In genomic region chr21:33251119-33251518, GRCh38 we compare ENCODE assay signal across 22 cellular contexts. TPM values are rescaled to one million over a fixed set of nuclear protein-coding genes. Genes with fewer than 3 reads are reported as not detected.
DNase-seq lines count a peak whose midpoint lies in the region; ATAC-seq and TF ChIP-seq lines count a peak whose summit lies in the region.
"Had no signal": no experiment of that assay in that cellular context is flagged by ENCODE, and none has a peak within 500 bp of the region (broad histone marks: within the 10 kb centered on the region; RNA-seq: fewer than 3 reads in every experiment).

No MANE protein-coding gene starts in this region.

- TF ChIP-seq CTCF in CD14-positive monocyte (IDR thresholded peaks at IDR 0.05) (no peak), activated B cell treated with CpG ODN at 0.5 μM for 24 hours (IDR thresholded peaks at IDR 0.05) (no peak), glutamatergic neuron (IDR thresholded peaks at IDR 0.05; ENCODE audit: partially characterized antibody, unreplicated experiment) (no peak)

- POLR2A ChIA-PET in activated B cell treated with CpG ODN at 0.5 μM for 24 hours (lab: Charles Lee): interaction anchor here (1.1 kb wide), 1 partner anchor 15 kb away, joined by 9 read pairs; no protein-coding TSS in a partner anchor

- ATAC-seq in activated B cell treated with CpG ODN at 0.5 μM for 24 hours (ENCODE audit: low read depth) (no peak), memory B cell (ENCODE audit: low read depth) (no peak)
- ATAC-seq: gastroesophageal sphincter, lower lobe of right lung, pancreas had no signal

- H3K4me3 Mint-ChIP-seq in T-helper 2 cell treated with Interferon-gamma antibody and Interleukin-4, amounts not matched to agents 5 μg/mL and 100 μg/mL, for 36 hours: no peak overlapping the region
- H3K4me3 Mint-ChIP-seq in CD14-positive monocyte (no peak overlapping the region), activated B cell treated with CpG ODN at 0.5 μM for 24 hours (no peak overlapping the region), memory B cell (no peak overlapping the region), glutamatergic neuron (ENCODE audit: unreplicated experiment) (no peak overlapping the region)
- H3K4me3 Mint-ChIP-seq: activated naive CD4-positive, alpha-beta T cell treated with anti-CD3 and anti-CD28 coated beads, Interleukin-2, amount 10 ng/mL, durations not matched to agents 7 days and 5 days had no signal

- peaks cover 47% of the 10 kb centered on the region for H3K4me1 Mint-ChIP-seq in T-helper 2 cell treated with Interferon-gamma antibody and Interleukin-4, amounts not matched to agents 5 μg/mL and 100 μg/mL, for 36 hours (ENCODE audit: low read depth)
- H3K4me1 Mint-ChIP-seq in CD14-positive monocyte (peaks cover 18% of the 10 kb centered on the region), activated B cell treated with CpG ODN at 0.5 μM for 24 hours (peaks cover 11% of the 10 kb centered on the region), memory B cell (peaks cover 11% of the 10 kb centered on the region), glutamatergic neuron (ENCODE audit: low read depth, unreplicated experiment) (peaks cover 2% of the 10 kb centered on the region)

- intact Hi-C loops in CD14-positive monocyte (cut with micrococcal nuclease): no loop called here
- intact Hi-C loops in activated B cell treated with CpG ODN at 0.5 μM for 24 hours (cut with micrococcal nuclease): no loop called here

- peaks cover 94% of the 10 kb centered on the region for H3K36me3 Mint-ChIP-seq in T-helper 2 cell treated with Interferon-gamma antibody and Interleukin-4, amounts not matched to agents 5 μg/mL and 100 μg/mL, for 36 hours (ENCODE audit: low read depth)
- H3K36me3 Mint-ChIP-seq in CD14-positive monocyte (peaks cover 98 to 100% of the 10 kb centered on the region in 2 donors), activated B cell treated with CpG ODN at 0.5 μM for 24 hours (ENCODE audit: low read depth) (peaks cover 96% of the 10 kb centered on the region), memory B cell (peaks cover 54% of the 10 kb centered on the region), glutamatergic neuron (ENCODE audit: unreplicated experiment) (peaks cover 4% of the 10 kb centered on the region)

- H3K27ac Mint-ChIP-seq in T-helper 2 cell treated with Interferon-gamma antibody and Interleukin-4, amounts not matched to agents 5 μg/mL and 100 μg/mL, for 36 hours: peak overlapping the region; percentile 46
- peak overlapping the region in 6 of 7 donors; percentile 2 to 75 (median 40) for H3K27ac Mint-ChIP-seq in CD14-positive monocyte
- H3K27ac Mint-ChIP-seq in activated B cell treated with CpG ODN at 0.5 μM for 24 hours: peak overlapping the region; percentile 43
- peak overlapping the region; percentile 51 for H3K27ac Mint-ChIP-seq in memory B cell
- no peak overlapping the region for H3K27ac Mint-ChIP-seq in glutamatergic neuron (ENCODE audit: unreplicated experiment)
- H3K27ac Mint-ChIP-seq: activated naive CD4-positive, alpha-beta T cell treated with anti-CD3 and anti-CD28 coated beads, Interleukin-2, amount 10 ng/mL, durations not matched to agents 7 days and 5 days had no signal

- no peak for DNase-seq in T-helper 2 cell treated with Interferon-gamma antibody and Interleukin-4, amounts not matched to agents 5 μg/mL and 100 μg/mL, for 36 hours (ENCODE audit: low spot score)
- DNase-seq in T-helper 2 cell (no peak), CD14-positive monocyte (ENCODE audit: low spot score) (no peak), activated B cell treated with CpG ODN at 0.5 μM for 24 hours (no peak), memory B cell (ENCODE audit: low spot score in 2 of 2) (no peak), glutamatergic neuron (no peak), DMS53 treated with DMSO at 0.1 percent for 48 hours (lab: John Stamatoyannopoulos, UW; ENCODE audit: unreplicated experiment) (no peak), T-helper 9 cell (no peak)
- DNase-seq: 8988T; activated CD4-positive, CD25-positive, alpha-beta regulatory T cell treated with anti-CD3 and anti-CD28 coated beads, Interleukin-2, amount 50 U/mL, for 72 hours; activated naive CD4-positive, alpha-beta T cell treated with anti-CD3 and anti-CD28 coated beads, Interleukin-2, amount 10 ng/mL, durations not matched to agents 7 days and 5 days; activated T-cell treated with anti-CD3 and anti-CD28 coated beads, Interleukin-2, amount 50 U/mL, for 1 hour; colonic mucosa; effector CD4-positive, alpha-beta T cell; GOT3; IMR-90; lower lobe of right lung; NCI-H1694 treated with DMSO at 0.1 percent for 48 hours; NCI-H510A treated with DMSO at 0.1 percent for 48 hours; pancreas; stimulated activated naive CD4-positive, alpha-beta T cell had no signal

- CTCF ChIA-PET in activated B cell treated with CpG ODN at 0.5 μM for 24 hours (lab: Charles Lee): no interaction called here

- H3K9me3 Mint-ChIP-seq in T-helper 2 cell treated with Interferon-gamma antibody and Interleukin-4, amounts not matched to agents 5 μg/mL and 100 μg/mL, for 36 hours: no peaks in the 10 kb centered on the region
- H3K9me3 Mint-ChIP-seq in CD14-positive monocyte (peaks cover 0 to under 1% (median 0%) of the 10 kb centered on the region in 7 donors), activated B cell treated with CpG ODN at 0.5 μM for 24 hours (no peaks in the 10 kb centered on the region), memory B cell (no peaks in the 10 kb centered on the region), glutamatergic neuron (ENCODE audit: unreplicated experiment) (no peaks in the 10 kb centered on the region)
- H3K9me3 Mint-ChIP-seq: activated naive CD4-positive, alpha-beta T cell treated with anti-CD3 and anti-CD28 coated beads, Interleukin-2, amount 10 ng/mL, durations not matched to agents 7 days and 5 days had no signal

- no peaks in the 10 kb centered on the region for H3K27me3 Mint-ChIP-seq in T-helper 2 cell treated with Interferon-gamma antibody and Interleukin-4, amounts not matched to agents 5 μg/mL and 100 μg/mL, for 36 hours (ENCODE audit: low read depth)
- no peaks in the 10 kb centered on the region for H3K27me3 Mint-ChIP-seq in CD14-positive monocyte (ENCODE audit: low read depth in 3 of 3)
- no peaks in the 10 kb centered on the region for H3K27me3 Mint-ChIP-seq in activated B cell treated with CpG ODN at 0.5 μM for 24 hours
- no peaks in the 10 kb centered on the region for H3K27me3 Mint-ChIP-seq in memory B cell
- H3K27me3 Mint-ChIP-seq in glutamatergic neuron (ENCODE audit: unreplicated experiment): no peaks in the 10 kb centered on the region
- H3K27me3 Mint-ChIP-seq: activated naive CD4-positive, alpha-beta T cell treated with anti-CD3 and anti-CD28 coated beads, Interleukin-2, amount 10 ng/mL, durations not matched to agents 7 days and 5 days had no signal

RNA-seq across cellular contexts. Expression of gene IL10RB, which starts 15.0 kb away (rescaled TPM):
- polyA plus RNA-seq in CD14-positive monocyte: 100 to 1,000 TPM; 212 to 225 TPM
- total RNA-seq in activated B cell treated with CpG ODN at 0.5 μM for 24 hours: 36.7 and 37.9 TPM in 2 replicates
- 4.7 TPM for total RNA-seq in glutamatergic neuron (ENCODE audit: unreplicated experiment)

RNA-seq across cellular contexts. Expression of gene IFNAR2, which starts 21.4 kb away (rescaled TPM):
- 10 to 100 TPM; 47.7 to 79.8 TPM for polyA plus RNA-seq in CD14-positive monocyte
- total RNA-seq in activated B cell treated with CpG ODN at 0.5 μM for 24 hours (24.9 and 29.2 TPM in 2 replicates), glutamatergic neuron (ENCODE audit: unreplicated experiment) (6.9 TPM)
